Comparison of ENCODE assay signal across 8 cellular contexts in the genomic region with DNA sequence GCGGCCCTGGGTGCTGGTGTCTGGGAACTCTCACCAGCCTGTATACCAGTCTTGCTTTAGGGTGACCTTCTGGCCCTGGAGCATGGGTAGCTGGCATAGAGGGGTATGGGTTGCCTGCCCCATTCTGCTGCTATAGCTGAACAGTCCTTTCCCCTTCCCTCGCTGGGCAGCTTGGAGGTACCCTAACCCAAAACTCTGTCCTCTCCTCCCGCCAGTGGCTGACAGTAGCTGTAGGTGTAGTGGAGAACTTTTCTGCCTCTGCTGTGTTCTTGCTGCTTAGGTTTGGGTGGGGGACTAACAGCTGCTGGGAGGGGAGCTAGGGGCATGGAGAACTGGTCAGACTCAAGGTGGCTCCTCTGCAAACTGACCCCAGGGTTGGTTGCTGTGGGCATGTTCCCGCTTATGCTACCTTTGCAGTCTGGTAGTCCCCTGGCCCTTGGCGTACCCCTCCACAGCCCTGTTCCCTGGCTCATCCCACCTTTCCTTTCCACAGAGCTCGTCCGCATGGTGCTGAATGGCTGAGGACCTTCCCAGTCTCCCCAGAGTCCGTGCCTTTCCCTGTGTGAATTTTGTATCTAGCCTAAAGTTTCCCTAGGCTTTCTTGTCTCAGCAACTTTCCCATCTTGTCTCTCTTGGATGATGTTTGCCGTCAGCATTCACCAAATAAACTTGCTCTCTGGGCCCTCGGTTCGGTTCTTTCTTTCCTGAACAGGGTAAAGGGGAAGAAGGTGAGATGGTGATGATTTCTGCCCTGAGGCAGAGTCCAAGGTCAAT. TPM values are rescaled to one million over a fixed set of nuclear protein-coding genes. Genes with fewer than 3 reads are reported as not detected.
A peak's percentile ranks its signal among the peaks of the same experiment; 100 is the strongest.
DNase-seq lines count a peak whose midpoint lies in the region; ATAC-seq and TF ChIP-seq lines count a peak whose summit lies in the region.

No MANE protein-coding gene starts in this region.

- TF ChIP-seq EP300 in SK-N-SH (IDR thresholded peaks at IDR 0.05; ENCODE audit: borderline replicate concordance in 1 of 2, low read depth in 1 of 2, low read length in 1 of 2), result no peak

- H3K9me3 ChIP-seq in SK-N-SH (no peaks in the 10 kb centered on the region), stomach smooth muscle (ENCODE audit: control insufficient read depth in 2 of 2, low read length in 2 of 2) (no peaks in the 10 kb centered on the region)

- H3K4me1 Mint-ChIP-seq in activated naive CD8-positive, alpha-beta T cell (ENCODE audit: low read depth), result peaks cover 37% of the 10 kb centered on the region
- peaks cover 44 to 48% of the 10 kb centered on the region in 2 donors for H3K4me1 Mint-ChIP-seq in immature natural killer cell

- peak overlapping the region; percentile 97 for H3K27ac Mint-ChIP-seq in activated naive CD8-positive, alpha-beta T cell
- peak overlapping the region; percentile 92 to 100 (median 98) for H3K27ac Mint-ChIP-seq in immature natural killer cell

- H3K9ac ChIP-seq in SK-N-SH, result peak overlapping the region; percentile 94
- peak overlapping the region; percentile 100 for H3K9ac ChIP-seq in stomach smooth muscle (ENCODE audit: low read length in 2 of 2)

- TF ChIP-seq RAD21 in SK-N-SH (IDR thresholded peaks at IDR 0.05; ENCODE audit: low read length), result no peak

- no peak overlapping the region for H2AFZ ChIP-seq in SK-N-SH (ENCODE audit: low read depth)

- H3K4me3 Mint-ChIP-seq in activated naive CD8-positive, alpha-beta T cell, result peak overlapping the region; percentile 98
- H3K4me3 Mint-ChIP-seq in immature natural killer cell, result peak overlapping the region; percentile 90 to 99 (median 98)

- H3K4me2 ChIP-seq in SK-N-SH, result peak overlapping the region; percentile 97

- peaks cover 53% of the 10 kb centered on the region for H3K79me2 ChIP-seq in SK-N-SH (ENCODE audit: insufficient read depth)

- CTCF ChIA-PET in SK-N-SH (lab: Yijun Ruan, JAX), result interaction anchor here (0.8 to 7.8 kb wide), 11 partner anchors 9 to 97 kb away, joined by 3 to 60 read pairs (median 3); partner anchors contain the start of genes ANKRD52, ESYT1, MYL6B and RNF41

- POLR2A ChIA-PET in SK-N-SH (lab: Yijun Ruan, JAX), result interaction anchor here (0.6 to 2.1 kb wide), 7 partner anchors 9 to 103 kb away, joined by 3 to 12 read pairs (median 3); partner anchors contain the start of genes ESYT1 and ZC3H10

- no peak for ATAC-seq in SK-N-SH treated with all-trans-retinoic acid at 6 μM for 48 hours

- H4K20me1 ChIP-seq in SK-N-SH (ENCODE audit: insufficient read depth), result peaks cover 42% of the 10 kb centered on the region

- no peaks in the 10 kb centered on the region for H3K9me3 Mint-ChIP-seq in activated naive CD8-positive, alpha-beta T cell (ENCODE audit: low read depth)
- H3K9me3 Mint-ChIP-seq in immature natural killer cell, result no peaks in the 10 kb centered on the region

- H3K36me3 ChIP-seq in SK-N-SH (replicated peaks in 1 of 2; ENCODE audit: control insufficient read depth in 1 of 2, insufficient read depth in 2 of 2, low read length in 1 of 2), result peaks cover 52 to 54% of the 10 kb centered on the region in 2 experiments
- peaks cover 38 to 46% of the 10 kb centered on the region in 2 donors for H3K36me3 ChIP-seq in stomach smooth muscle (ENCODE audit: control insufficient read depth in 2 of 2, insufficient read depth in 2 of 2, low read length in 2 of 2)

- no peaks in the 10 kb centered on the region for H3K27me3 Mint-ChIP-seq in activated naive CD8-positive, alpha-beta T cell
- peaks cover 5 to 20% (median 14%) of the 10 kb centered on the region in 3 donors for H3K27me3 Mint-ChIP-seq in immature natural killer cell (ENCODE audit: low read depth in 3 of 3)

- peaks cover 18% of the 10 kb centered on the region for H3K36me3 Mint-ChIP-seq in activated naive CD8-positive, alpha-beta T cell
- H3K36me3 Mint-ChIP-seq in immature natural killer cell, result peaks cover 14 to 45% (median 30%) of the 10 kb centered on the region in 3 donors

- H3K4me1 ChIP-seq in SK-N-SH (ENCODE audit: control insufficient read depth in 1 of 2, insufficient read depth in 2 of 2, low read depth in 1 of 2, low read length in 1 of 2) (peaks cover 23 to 28% of the 10 kb centered on the region in 2 experiments; a peak in 3 of 4 replicates), stomach smooth muscle (ENCODE audit: control insufficient read depth, insufficient read depth, low read length) (peaks cover 57% of the 10 kb centered on the region)

- TF ChIP-seq CTCF in SK-N-SH (IDR thresholded peaks at IDR 0.05), result no peak

- H3F3A ChIP-seq in SK-N-SH (replicated peaks; ENCODE audit: insufficient read depth), result peaks cover 66% of the 10 kb centered on the region

- WGBS in SK-N-SH (ENCODE audit: low lambda C conversion rate), result 98% methylated on average over 11 of the region's 11 CpGs

- H3K4me3 ChIP-seq in SK-N-SH (ENCODE audit: low read depth in 2 of 2, low read length in 1 of 2) (peak overlapping the region; percentile 82 to 87), stomach smooth muscle (ENCODE audit: low read length in 2 of 2) (peak overlapping the region; percentile 99)

- H3K9me2 ChIP-seq in SK-N-SH, result no peaks in the 10 kb centered on the region

- DNase-seq in SK-N-SH (no peak), immature natural killer cell (no peak), COLO829 (ENCODE audit: low spot score) (no peak), NCI-H345 treated with DMSO at 0.1 percent for 48 hours (lab: John Stamatoyannopoulos, UW; ENCODE audit: unreplicated experiment) (no peak)
- no peak for DNase-seq in activated CD4-positive, alpha-beta T cell treated with anti-CD3 and anti-CD28 coated beads, Interleukin-2, amount 50 U/mL, for 48 hours

- H3K27ac ChIP-seq in SK-N-SH (ENCODE audit: low read depth in 2 of 2, low read length in 1 of 2) (peak overlapping the region; percentile 1 to 82; a peak in 3 of 4 replicates), stomach smooth muscle (ENCODE audit: low read length) (peak overlapping the region; percentile 100)

- H3K27me3 ChIP-seq in SK-N-SH (ENCODE audit: insufficient read depth) (no peaks in the 10 kb centered on the region), stomach smooth muscle (ENCODE audit: control insufficient read depth in 1 of 2, insufficient read depth in 2 of 2, low read length in 2 of 2) (no peaks in the 10 kb centered on the region)

TF ChIP-seq in SK-N-SH, 30 proteins besides CTCF, POLR2A, EP300 and RAD21 (continues in another document):
- TF ChIP-seq ELF1 (IDR thresholded peaks at IDR 0.05) (no peak), CHD2 (IDR thresholded peaks at IDR 0.05; ENCODE audit: low read length, partially characterized antibody) (no peak), SMC3 (IDR thresholded peaks at IDR 0.05; ENCODE audit: low read depth, low read length) (no peak), EZH2phosphoT487 (IDR thresholded peaks at IDR 0.05; ENCODE audit: borderline replicate concordance, low read depth) (no peak), PBX3 (IDR thresholded peaks at IDR 0.05) (no peak), TEAD4 (IDR thresholded peaks at IDR 0.05; ENCODE audit: borderline replicate concordance, insufficient read depth) (no peak)

TF ChIP-seq in SK-N-SH treated with all-trans-retinoic acid at 6 μM for 48 hours, 23 proteins besides CTCF, POLR2A, EP300 and RAD21:
- TF ChIP-seq ZNF70 (CRISPR knock-in tag; IDR thresholded peaks at IDR 0.05) (no peak), OSR1 (CRISPR knock-in tag; IDR thresholded peaks at IDR 0.05) (no peak), ZFP30 (CRISPR knock-in tag; IDR thresholded peaks at IDR 0.05) (no peak)

RNA-seq across cellular contexts. Expression of gene MYL6, which starts 2.9 kb away (rescaled TPM):
- polyA plus RNA-seq in SK-N-SH (2012; rRNA removed), result 4,697 and 4,711 TPM in 2 replicates
- 5,071 and 5,786 TPM in 2 replicates for polyA plus RNA-seq in SK-N-SH (2012; cell fraction: cytosol; rRNA removed)
- 2,747 and 3,220 TPM in 2 replicates for polyA plus RNA-seq in SK-N-SH (2012; cell fraction: nucleus; rRNA removed)
- 1,000 to 10,000 TPM; 2,998 to 5,712 (median 4,230) TPM for polyA plus RNA-seq in immature natural killer cell

RNA-seq across cellular contexts. Expression of gene MYL6B, which starts 8.7 kb away (rescaled TPM):
- polyA plus RNA-seq in SK-N-SH (2012; rRNA removed) (203 and 234 TPM in 2 replicates), immature natural killer cell (10 to 100 TPM in 1 of 3 donors, 1 to 10 TPM in 2; 1.5 to 12.9 (median 9.3) TPM)
- 217 and 220 TPM in 2 replicates for polyA plus RNA-seq in SK-N-SH (2012; cell fraction: cytosol; rRNA removed)
- 99.3 and 133 TPM in 2 replicates for polyA plus RNA-seq in SK-N-SH (2012; cell fraction: nucleus; rRNA removed)

RNA-seq across cellular contexts. Expression of gene SMARCC2, which starts 28.2 kb away (rescaled TPM):
- polyA plus RNA-seq in SK-N-SH (2012; rRNA removed) (64.3 and 73.0 TPM in 2 replicates), immature natural killer cell (100 to 1,000 TPM in 1 of 3 donors, 10 to 100 TPM in 2; 25.7 to 118 (median 43.7) TPM)
- 41.9 and 47.1 TPM in 2 replicates for polyA plus RNA-seq in SK-N-SH (2012; cell fraction: cytosol; rRNA removed)
- polyA plus RNA-seq in SK-N-SH (2012; cell fraction: nucleus; rRNA removed), result 145 and 203 TPM in 2 replicates

RNA-seq across cellular contexts. Expression of gene ESYT1, which starts 33.0 kb away (rescaled TPM):
- polyA plus RNA-seq in SK-N-SH (2012; rRNA removed) (132 and 143 TPM in 2 replicates), immature natural killer cell (100 to 1,000 TPM; 217 to 502 (median 273) TPM)
- polyA plus RNA-seq in SK-N-SH (2012; cell fraction: cytosol; rRNA removed), result 76.6 and 100 TPM in 2 replicates
- 203 and 237 TPM in 2 replicates for polyA plus RNA-seq in SK-N-SH (2012; cell fraction: nucleus; rRNA removed)

RNA-seq across cellular contexts. Expression of gene ZC3H10, which starts 43.0 kb away (rescaled TPM):
- polyA plus RNA-seq in SK-N-SH (2012; rRNA removed) (1.9 and 2.0 TPM in 2 replicates), immature natural killer cell (1 to 10 TPM in 2 of 3 donors, under 1 TPM in 1; 0.86 to 4.2 (median 1.3) TPM)
- polyA plus RNA-seq in SK-N-SH (2012; cell fraction: cytosol; rRNA removed), result 1.1 and 1.3 TPM in 2 replicates
- 4.3 and 4.4 TPM in 2 replicates for polyA plus RNA-seq in SK-N-SH (2012; cell fraction: nucleus; rRNA removed)

Comparison
In these comparisons a context has a peak if more than half of its experiments do, and no peak if none do; other contexts are left out.
1. RNA of gene MYL6B, which starts 8.7 kb away (polyA plus RNA-seq): 99.3 to 234 TPM in SK-N-SH; 1.5 to 12.9 TPM in immature natural killer cell; every median in the first group is over 4 times any median in the second.